27 cellular contexts compared by ENCODE assay signal in genomic region chr2:13550285-13550684, GRCh38.
"Had no signal": no experiment of that assay in that cellular context is flagged by ENCODE, and none has a peak within 500 bp of the region (broad histone marks: within the 10 kb centered on the region; RNA-seq: fewer than 3 reads in every experiment).

No MANE protein-coding gene starts in this region.

- H3K27me3 ChIP-seq: body of pancreas, esophagus squamous epithelium, heart right ventricle, ovary, uterus had no signal

- H3K4me3 ChIP-seq: body of pancreas, esophagus squamous epithelium, heart right ventricle, ovary, skin epidermis, uterus had no signal

- ATAC-seq: activated CD4-positive, alpha-beta T cell treated with anti-CD3 and anti-CD28 coated beads for 36 hours; body of pancreas; heart right ventricle; sciatic nerve; stimulated activated naive CD8-positive, alpha-beta T cell treated with anti-CD3 and anti-CD28 coated beads, Interleukin-15, amount 100 ng/mL, for 72 hours had no signal

- H3K36me3 Mint-ChIP-seq: activated naive CD8-positive, alpha-beta T cell; mesothelial cell of epicardium; naive B cell; type B pancreatic cell had no signal

- H3K27ac Mint-ChIP-seq: activated CD4-positive, alpha-beta T cell treated with anti-CD3 and anti-CD28 coated beads for 36 hours; activated naive CD8-positive, alpha-beta T cell; mesothelial cell of epicardium; naive B cell; progenitor cell of endocrine pancreas; stimulated activated naive CD8-positive, alpha-beta T cell treated with anti-CD3 and anti-CD28 coated beads, Interleukin-15, amount 100 ng/mL, for 72 hours; type B pancreatic cell had no signal

- DNase-seq: activated CD4-positive, alpha-beta T cell treated with anti-CD3 and anti-CD28 coated beads for 36 hours; activated CD4-positive, alpha-beta T cell treated with anti-CD3 and anti-CD28 coated beads, Interleukin-2, amount 50 U/mL, for 4 hours; activated CD4-positive, CD25-positive, alpha-beta regulatory T cell; activated effector memory CD4-positive, alpha-beta T cell treated with Interleukin-2 at 50 U/mL for 16 hours; activated naive CD4-positive, alpha-beta T cell treated with Interleukin-2 at 50 U/mL for 16 hours; activated T-cell treated with anti-CD3 and anti-CD28 coated beads for 4 hours; aorta; body of pancreas; dermis blood vessel endothelial cell; effector CD4-positive, alpha-beta T cell; esophagus squamous epithelium; foreskin melanocyte; heart right ventricle; naive B cell; ovary; retina; stimulated activated CD4-positive, alpha-beta T cell treated with anti-CD3 and anti-CD28 coated beads, Interleukin-12 subunit alpha, Interleukin-12 subunit beta, amount 100 ng/mL, for 4 hours; stimulated activated CD4-positive, alpha-beta T cell treated with anti-CD3 and anti-CD28 coated beads, Interleukin-4, amount 100 ng/mL, for 1 hour; stimulated activated naive CD8-positive, alpha-beta T cell treated with anti-CD3 and anti-CD28 coated beads, Interleukin-15, amount 100 ng/mL, for 72 hours; substantia nigra; uterus had no signal

- H3K27me3 Mint-ChIP-seq: activated CD4-positive, alpha-beta T cell treated with anti-CD3 and anti-CD28 coated beads for 36 hours; activated naive CD8-positive, alpha-beta T cell; naive B cell; progenitor cell of endocrine pancreas; stimulated activated naive CD8-positive, alpha-beta T cell treated with anti-CD3 and anti-CD28 coated beads, Interleukin-15, amount 100 ng/mL, for 72 hours; type B pancreatic cell had no signal

- H3K27ac ChIP-seq: body of pancreas, heart right ventricle, ovary, skin epidermis, uterus had no signal

- H3K4me1 Mint-ChIP-seq: activated CD4-positive, alpha-beta T cell treated with anti-CD3 and anti-CD28 coated beads for 36 hours; mesothelial cell of epicardium; naive B cell; stimulated activated naive CD8-positive, alpha-beta T cell treated with anti-CD3 and anti-CD28 coated beads, Interleukin-15, amount 100 ng/mL, for 72 hours had no signal

- H3K4me3 Mint-ChIP-seq: activated CD4-positive, alpha-beta T cell treated with anti-CD3 and anti-CD28 coated beads for 36 hours; activated naive CD8-positive, alpha-beta T cell; mesothelial cell of epicardium; naive B cell; stimulated activated naive CD8-positive, alpha-beta T cell treated with anti-CD3 and anti-CD28 coated beads, Interleukin-15, amount 100 ng/mL, for 72 hours; type B pancreatic cell had no signal

- H3K36me3 ChIP-seq: esophagus squamous epithelium, heart right ventricle, ovary, uterus had no signal

- H3K4me1 ChIP-seq: body of pancreas, heart right ventricle, uterus had no signal

- H3K9me3 ChIP-seq: body of pancreas, esophagus squamous epithelium, ovary, uterus had no signal

- H3K9me3 Mint-ChIP-seq: mesothelial cell of epicardium, type B pancreatic cell had no signal
